In the genomic region with DNA sequence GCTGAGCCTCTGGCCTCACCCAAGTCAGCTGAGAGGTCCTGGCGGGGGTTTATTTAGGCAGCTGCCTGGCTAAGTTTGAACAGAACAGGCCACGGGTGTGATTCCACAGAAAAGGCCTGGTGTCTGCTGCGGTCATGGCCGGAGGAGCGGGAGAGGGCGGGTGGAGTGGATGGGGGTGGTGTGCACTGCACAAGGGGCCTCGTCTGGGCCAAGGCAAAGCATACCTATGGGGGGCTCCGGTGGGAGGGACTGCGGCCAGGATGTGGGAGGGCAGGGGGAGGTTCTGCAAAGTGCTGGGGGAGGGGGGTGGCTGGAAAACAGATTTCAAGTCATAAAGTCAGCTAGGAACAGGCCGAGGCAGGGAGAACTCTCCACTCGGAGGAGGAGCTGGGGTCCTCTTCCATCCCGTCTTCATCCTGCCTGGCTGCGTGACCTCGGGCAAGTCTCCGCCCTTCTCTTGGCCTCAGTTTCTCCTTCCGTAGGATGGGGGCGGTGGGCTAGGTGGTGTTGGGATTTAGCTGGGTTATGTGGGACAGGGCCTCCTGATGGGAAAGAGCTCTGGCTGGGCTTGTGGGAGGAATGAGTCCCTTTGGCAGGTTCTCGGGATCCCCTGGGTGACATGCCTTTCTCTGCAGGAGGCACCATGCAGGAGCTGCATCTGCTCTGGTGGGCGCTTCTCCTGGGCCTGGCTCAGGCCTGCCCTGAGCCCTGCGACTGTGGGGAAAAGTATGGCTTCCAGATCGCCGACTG, we compare ENCODE assay signal across 9 cellular contexts. TPM values are rescaled to one million over a fixed set of nuclear protein-coding genes. Genes with fewer than 3 reads are reported as not detected.
DNase-seq lines count a peak whose midpoint lies in the region; ATAC-seq and TF ChIP-seq lines count a peak whose summit lies in the region.
"Had no signal": no experiment of that assay in that cellular context is flagged by ENCODE, and none has a peak within 500 bp of the region (broad histone marks: within the 10 kb centered on the region; RNA-seq: fewer than 3 reads in every experiment).

No MANE protein-coding gene starts in this region.

- H3K4me3 ChIP-seq in adipocyte (ENCODE audit: low read length) (peak overlapping the region; percentile 77), foreskin fibroblast (ENCODE audit: low read depth in 1 of 2, low read length in 2 of 2) (peak overlapping the region; percentile 18 to 58), tibial nerve (peak overlapping the region; percentile 18 to 51 (median 30))

- H3K36me3 Mint-ChIP-seq in stimulated activated effector memory CD8-positive, alpha-beta T cell treated with anti-CD3 and anti-CD28 coated beads, Interleukin-12 subunit alpha, Interleukin-12 subunit beta, amount 100 ng/mL, for 72 hours, result no peaks in the 10 kb centered on the region
- H3K36me3 Mint-ChIP-seq: naive thymus-derived CD4-positive, alpha-beta T cell had no signal

- H3K4me1 Mint-ChIP-seq in stimulated activated effector memory CD8-positive, alpha-beta T cell treated with anti-CD3 and anti-CD28 coated beads, Interleukin-12 subunit alpha, Interleukin-12 subunit beta, amount 100 ng/mL, for 72 hours, result peaks cover 5% of the 10 kb centered on the region

- no peak for TF ChIP-seq POLR2A in tibial nerve (IDR thresholded peaks at IDR 0.05)

- no peaks in the 10 kb centered on the region for H3K9me3 ChIP-seq in adipocyte (ENCODE audit: control insufficient read depth, low read length)
- H3K9me3 ChIP-seq in tibial nerve, result no peaks in the 10 kb centered on the region

- peaks cover 66% of the 10 kb centered on the region for H3K4me1 ChIP-seq in adipocyte (ENCODE audit: control insufficient read depth, insufficient read depth, low read length)
- H3K4me1 ChIP-seq in tibial nerve, result peaks cover 0 to 97% (median 38%) of the 10 kb centered on the region in 4 donors

- no peak overlapping the region for H3K27ac Mint-ChIP-seq in stimulated activated effector memory CD8-positive, alpha-beta T cell treated with anti-CD3 and anti-CD28 coated beads, Interleukin-12 subunit alpha, Interleukin-12 subunit beta, amount 100 ng/mL, for 72 hours
- H3K27ac Mint-ChIP-seq: naive thymus-derived CD4-positive, alpha-beta T cell had no signal

- H3K27ac ChIP-seq in tibial nerve, result peak overlapping the region; percentile 62 to 94 (median 84)

- peak overlapping the region; percentile 87 for H3K9ac ChIP-seq in adipocyte (ENCODE audit: low read length)

- no peak for ATAC-seq in GM19395 (IDR thresholded peaks at IDR 0.05; ENCODE audit: unreplicated experiment)
- no peak for ATAC-seq in stimulated activated effector memory CD8-positive, alpha-beta T cell treated with anti-CD3 and anti-CD28 coated beads, Interleukin-12 subunit alpha, Interleukin-12 subunit beta, amount 100 ng/mL, for 72 hours
- ATAC-seq: naive thymus-derived CD4-positive, alpha-beta T cell had no signal

- TF ChIP-seq EP300 in tibial nerve (IDR thresholded peaks at IDR 0.05), result no peak

- H3K4me3 Mint-ChIP-seq in stimulated activated effector memory CD8-positive, alpha-beta T cell treated with anti-CD3 and anti-CD28 coated beads, Interleukin-12 subunit alpha, Interleukin-12 subunit beta, amount 100 ng/mL, for 72 hours, result no peak overlapping the region
- H3K4me3 Mint-ChIP-seq: naive thymus-derived CD4-positive, alpha-beta T cell had no signal

- DNase-seq in adipocyte (ENCODE audit: low read depth), result no peak
- no peak for DNase-seq in foreskin fibroblast
- peak; percentile 88 for DNase-seq in myocyte (ENCODE audit: low read depth)
- peak; percentile 47 to 60 for DNase-seq in tibial nerve (ENCODE audit: low spot score in 2 of 2)
- DNase-seq in AG08396 (ENCODE audit: low spot score), result no peak
- no peak for DNase-seq in stimulated activated effector memory CD8-positive, alpha-beta T cell treated with anti-CD3 and anti-CD28 coated beads, Interleukin-12 subunit alpha, Interleukin-12 subunit beta, amount 100 ng/mL, for 72 hours (ENCODE audit: low spot score in 2 of 2)
- DNase-seq: naive thymus-derived CD4-positive, alpha-beta T cell; NCI-H524 had no signal

- H3K36me3 ChIP-seq in adipocyte (ENCODE audit: control insufficient read depth, insufficient read depth, low read length, severe bottlenecking) (peaks cover 7% of the 10 kb centered on the region), tibial nerve (peaks cover 0 to 4% (median 0%) of the 10 kb centered on the region in 3 donors)

- no peaks in the 10 kb centered on the region for H3K9me3 Mint-ChIP-seq in stimulated activated effector memory CD8-positive, alpha-beta T cell treated with anti-CD3 and anti-CD28 coated beads, Interleukin-12 subunit alpha, Interleukin-12 subunit beta, amount 100 ng/mL, for 72 hours
- H3K9me3 Mint-ChIP-seq: naive thymus-derived CD4-positive, alpha-beta T cell had no signal

- H3K27me3 ChIP-seq in adipocyte (replicated peaks; ENCODE audit: control insufficient read depth, insufficient read depth, low read length) (no peaks in the 10 kb centered on the region), tibial nerve (no peaks in the 10 kb centered on the region)

- 46 to 48% methylated on average over 18 to 22 of the region's 22 CpGs for WGBS in tibial nerve, 2 donors

- TF ChIP-seq CTCF in foreskin fibroblast (IDR thresholded peaks at IDR 0.05; ENCODE audit: low read depth, low read length), result no peak
- no peak for TF ChIP-seq CTCF in tibial nerve (IDR thresholded peaks at IDR 0.05)

RNA-seq across cellular contexts. Expression of a gene that starts 0.9 kb away (rescaled TPM):
- total RNA-seq in myocyte, result 0.31 and 2.2 TPM in 2 replicates
- 3.6 TPM for polyA plus RNA-seq in myocyte (2012)
- total RNA-seq in tibial nerve, result 100 to 1,000 TPM in 3 of 4 donors, 10 to 100 TPM in 1; 41.7 to 250 (median 164) TPM
- total RNA-seq: naive thymus-derived CD4-positive, alpha-beta T cell had no signal
- polyA plus RNA-seq: naive thymus-derived CD4-positive, alpha-beta T cell had no signal

RNA-seq across cellular contexts. Expression of a gene that starts 28.2 kb away (rescaled TPM):
- total RNA-seq in myocyte (not detected in 2 replicates), tibial nerve (1 to 10 TPM in 1 of 4 donors, under 1 TPM in 1, not detected in 2; 0.39 to 1.9 TPM)
- 0.61 TPM for polyA plus RNA-seq in myocyte (2012)
- total RNA-seq: naive thymus-derived CD4-positive, alpha-beta T cell had no signal
- polyA plus RNA-seq: naive thymus-derived CD4-positive, alpha-beta T cell had no signal

RNA-seq across cellular contexts. Expression of a gene that starts 44.0 kb away (rescaled TPM):
- total RNA-seq in myocyte (not detected in 2 replicates), tibial nerve (1 to 10 TPM in 1 of 4 donors, under 1 TPM in 2, not detected in 1; 0.66 to 1.5 (median 0.98) TPM)
- 4.5 TPM for polyA plus RNA-seq in myocyte (2012)
- total RNA-seq: naive thymus-derived CD4-positive, alpha-beta T cell had no signal
- polyA plus RNA-seq: naive thymus-derived CD4-positive, alpha-beta T cell had no signal

Comparison
In these comparisons a context has a peak if more than half of its experiments do, and no peak if none do; other contexts are left out.
1. DNase-seq: peak in myocyte (single experiment) and tibial nerve (2 of 2); none in adipocyte (single experiment), foreskin fibroblast (0 of 2), AG08396 (single experiment) and stimulated activated effector memory CD8-positive, alpha-beta T cell treated with anti-CD3 and anti-CD28 coated beads, Interleukin-12 subunit alpha, Interleukin-12 subunit beta, amount 100 ng/mL, for 72 hours (0 of 2).
2. RNA of a gene that starts 0.9 kb away (total RNA-seq): 41.7 to 250 TPM in tibial nerve; 0.31 to 2.2 TPM in myocyte; every median in the first group is over 10 times any median in the second.
3. Peak in every context shown above with its lines, with median percentiles within 50 percentile points of each other: H3K4me3 ChIP-seq.